ENCODE assay signal across 1 cellular context in the genomic region with DNA sequence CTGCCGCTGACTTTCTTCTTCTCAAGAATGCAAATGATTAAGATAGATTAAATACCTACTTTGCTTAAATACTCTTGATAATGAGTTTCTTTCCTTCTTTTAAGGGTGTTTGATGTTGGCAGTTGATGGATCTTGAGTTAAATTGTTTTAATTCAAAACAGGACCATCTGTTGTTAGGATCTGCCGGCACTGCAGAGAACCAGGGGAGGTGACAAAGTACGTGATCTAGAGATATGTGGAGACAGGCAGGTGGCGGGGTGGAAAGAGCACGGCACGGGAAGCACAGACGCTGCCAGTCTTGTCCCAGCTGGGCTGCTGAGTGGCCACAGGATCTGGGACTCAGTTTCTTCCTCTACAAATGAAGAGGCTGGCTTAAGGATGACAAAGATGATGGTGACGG.
TF ChIP-seq lines count a peak whose summit lies in the region.

No MANE protein-coding gene starts in this region.

TF ChIP-seq in A549, 52 proteins besides CTCF, POLR2A, EP300 and RAD21 (continued from another document):
- TF ChIP-seq, protein P1, sequence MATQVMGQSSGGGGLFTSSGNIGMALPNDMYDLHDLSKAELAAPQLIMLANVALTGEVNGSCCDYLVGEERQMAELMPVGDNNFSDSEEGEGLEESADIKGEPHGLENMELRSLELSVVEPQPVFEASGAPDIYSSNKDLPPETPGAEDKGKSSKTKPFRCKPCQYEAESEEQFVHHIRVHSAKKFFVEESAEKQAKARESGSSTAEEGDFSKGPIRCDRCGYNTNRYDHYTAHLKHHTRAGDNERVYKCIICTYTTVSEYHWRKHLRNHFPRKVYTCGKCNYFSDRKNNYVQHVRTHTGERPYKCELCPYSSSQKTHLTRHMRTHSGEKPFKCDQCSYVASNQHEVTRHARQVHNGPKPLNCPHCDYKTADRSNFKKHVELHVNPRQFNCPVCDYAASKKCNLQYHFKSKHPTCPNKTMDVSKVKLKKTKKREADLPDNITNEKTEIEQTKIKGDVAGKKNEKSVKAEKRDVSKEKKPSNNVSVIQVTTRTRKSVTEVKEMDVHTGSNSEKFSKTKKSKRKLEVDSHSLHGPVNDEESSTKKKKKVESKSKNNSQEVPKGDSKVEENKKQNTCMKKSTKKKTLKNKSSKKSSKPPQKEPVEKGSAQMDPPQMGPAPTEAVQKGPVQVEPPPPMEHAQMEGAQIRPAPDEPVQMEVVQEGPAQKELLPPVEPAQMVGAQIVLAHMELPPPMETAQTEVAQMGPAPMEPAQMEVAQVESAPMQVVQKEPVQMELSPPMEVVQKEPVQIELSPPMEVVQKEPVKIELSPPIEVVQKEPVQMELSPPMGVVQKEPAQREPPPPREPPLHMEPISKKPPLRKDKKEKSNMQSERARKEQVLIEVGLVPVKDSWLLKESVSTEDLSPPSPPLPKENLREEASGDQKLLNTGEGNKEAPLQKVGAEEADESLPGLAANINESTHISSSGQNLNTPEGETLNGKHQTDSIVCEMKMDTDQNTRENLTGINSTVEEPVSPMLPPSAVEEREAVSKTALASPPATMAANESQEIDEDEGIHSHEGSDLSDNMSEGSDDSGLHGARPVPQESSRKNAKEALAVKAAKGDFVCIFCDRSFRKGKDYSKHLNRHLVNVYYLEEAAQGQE (IDR thresholded peaks at IDR 0.05), result no peak
- TF ChIP-seq ZNF302 (CRISPR knock-in tag; IDR thresholded peaks at IDR 0.05), result no peak
- TF ChIP-seq EHF (CRISPR knock-in tag; IDR thresholded peaks at IDR 0.05), result no peak
- no peak for TF ChIP-seq JUNB (IDR thresholded peaks at IDR 0.05)
- no peak for TF ChIP-seq JUN (IDR thresholded peaks at IDR 0.05)
- no peak for TF ChIP-seq RARB (CRISPR knock-in tag; IDR thresholded peaks at IDR 0.05)
- no peak for TF ChIP-seq EHMT2 (IDR thresholded peaks at IDR 0.05; ENCODE audit: low read depth)
- no peak for TF ChIP-seq TFCP2L1 (CRISPR knock-in tag; IDR thresholded peaks at IDR 0.05)
- no peak for TF ChIP-seq HOXB13 (CRISPR knock-in tag; IDR thresholded peaks at IDR 0.05; ENCODE audit: low read depth)
- no peak for TF ChIP-seq CBX2 (IDR thresholded peaks at IDR 0.05; ENCODE audit: borderline replicate concordance, low read depth)
- no peak for TF ChIP-seq SMC3 (IDR thresholded peaks at IDR 0.05)
